In genomic region chr7:105267244-105267643, GRCh38 we compare ENCODE assay signal across 10 cellular contexts.
DNase-seq lines count a peak whose midpoint lies in the region; ATAC-seq, FAIRE-seq and TF ChIP-seq lines count a peak whose summit lies in the region.
"Had no signal": no experiment of that assay in that cellular context is flagged by ENCODE, and none has a peak within 500 bp of the region (broad histone marks: within the 10 kb centered on the region; RNA-seq: fewer than 3 reads in every experiment).

No MANE protein-coding gene starts in this region.

- H3K79me2 ChIP-seq in DND-41 (ENCODE audit: insufficient read depth, low read length) (peaks cover 100% of the 10 kb centered on the region), PC-9 (ENCODE audit: low read depth) (peaks cover 41% of the 10 kb centered on the region)

- H2AFZ ChIP-seq in DND-41 (ENCODE audit: low read depth, low read length), result no peak overlapping the region
- no peak overlapping the region for H2AFZ ChIP-seq in PC-9

- peak overlapping the region; percentile 56 for H3K9ac ChIP-seq in DND-41 (ENCODE audit: low read depth, low read length)

- H3K27ac ChIP-seq in DND-41 (ENCODE audit: low read length), result peak overlapping the region; percentile 71
- H3K27ac ChIP-seq in PC-9, result peak overlapping the region; percentile 76
- peak overlapping the region in 1 of 4 donors; percentile 1 for H3K27ac ChIP-seq in pancreas

- no TSS peak for BruUV-seq in PC-9 (replicated peaks; lab: Mats Ljungman, UMichigan)

- peaks cover 32% of the 10 kb centered on the region for H3K36me3 ChIP-seq in DND-41 (ENCODE audit: insufficient read depth, low read length)
- H3K36me3 ChIP-seq in PC-9 (ENCODE audit: low read depth), result no peaks in the 10 kb centered on the region
- H3K36me3 ChIP-seq in pancreas, result no peaks in the 10 kb centered on the region

- H3K9me3 ChIP-seq in DND-41 (ENCODE audit: insufficient read depth, low read length, severe bottlenecking) (no peaks in the 10 kb centered on the region), PC-9 (ENCODE audit: insufficient read depth, low read depth) (no peaks in the 10 kb centered on the region), pancreas (no peaks in the 10 kb centered on the region)

- no peaks in the 10 kb centered on the region for H3K27me3 ChIP-seq in DND-41 (ENCODE audit: insufficient read depth, low read length, poor library complexity)
- H3K27me3 ChIP-seq in PC-9 (ENCODE audit: insufficient read depth, low read depth), result no peaks in the 10 kb centered on the region
- H3K27me3 ChIP-seq in pancreas, result no peaks in the 10 kb centered on the region

- intact Hi-C loops in PC-9 (cut with micrococcal nuclease; ENCODE audit: unreplicated experiment), result loop anchor here (5.0 to 10.0 kb wide), 2 partner anchors 50 to 122 kb away; no protein-coding TSS in a partner anchor
- intact Hi-C loops in pancreas (cut with DNase I), result no loop called here

- no peak for FAIRE-seq in pancreas (lab: Jason Lieb, UNC)

- peak; percentile 71 for ATAC-seq in DND-41 (ENCODE audit: insufficient read depth, low read depth)
- ATAC-seq in effector memory CD8-positive, alpha-beta T cell (replicated peaks), result peak; percentile 63
- no peak for ATAC-seq in HG03457 (IDR thresholded peaks at IDR 0.05; ENCODE audit: unreplicated experiment)
- ATAC-seq in pancreas, result no peak
- ATAC-seq: left lobe of liver, WTC11 had no signal

- no peaks in the 10 kb centered on the region for H3K9me3 Mint-ChIP-seq in effector memory CD8-positive, alpha-beta T cell
- no peaks in the 10 kb centered on the region for H3K9me3 Mint-ChIP-seq in progenitor cell of endocrine pancreas (ENCODE audit: low read depth)
- H3K9me3 Mint-ChIP-seq: WTC11 had no signal

- WGBS in pancreas, 2 donors, result 46 to 51% methylated on average over 1 of the region's 1 CpG

- H4K20me1 ChIP-seq in DND-41 (ENCODE audit: insufficient read depth, low read length), result peaks cover 11% of the 10 kb centered on the region; the same call in 1 of the 2 replicates
- H4K20me1 ChIP-seq in PC-9 (ENCODE audit: insufficient read depth), result no peaks in the 10 kb centered on the region

- peak overlapping the region; percentile 68 to 72 for H3K27ac Mint-ChIP-seq in effector memory CD8-positive, alpha-beta T cell
- peak overlapping the region; percentile 23 for H3K27ac Mint-ChIP-seq in progenitor cell of endocrine pancreas
- H3K27ac Mint-ChIP-seq: WTC11 had no signal

- CTCF ChIA-PET in PC-9 (lab: Charles Lee), result no interaction called here

- TF ChIP-seq CTCF in DND-41 (IDR thresholded peaks at IDR 0.05; ENCODE audit: borderline replicate concordance, extremely low read depth, low read length, poor library complexity, severe bottlenecking), result no peak
- TF ChIP-seq CTCF in PC-9 (conservative IDR thresholded peaks at IDR 0.05), result no peak
- no peak for TF ChIP-seq CTCF in progenitor cell of endocrine pancreas (IDR thresholded peaks at IDR 0.05; ENCODE audit: unreplicated experiment)
- no peak for TF ChIP-seq CTCF in pancreas (IDR thresholded peaks at IDR 0.05)

- H3K4me1 Mint-ChIP-seq in effector memory CD8-positive, alpha-beta T cell (ENCODE audit: low read depth in 2 of 2), result peaks cover 40 to 70% of the 10 kb centered on the region in 2 donors
- H3K4me1 Mint-ChIP-seq in progenitor cell of endocrine pancreas (ENCODE audit: low read depth), result peaks cover 23% of the 10 kb centered on the region

- POLR2A ChIA-PET in PC-9 (lab: Charles Lee; ENCODE audit: unreplicated experiment), result no interaction called here

- H3K4me2 ChIP-seq in DND-41 (ENCODE audit: insufficient read depth, low read length) (peak overlapping the region; percentile 63), PC-9 (peak overlapping the region; percentile 95)

- peak; percentile 50 for DNase-seq in DND-41
- DNase-seq in PC-9, result no peak
- DNase-seq in effector memory CD8-positive, alpha-beta T cell, result no peak
- no peak for DNase-seq in progenitor cell of endocrine pancreas (ENCODE audit: low spot score, unreplicated experiment)
- no peak for DNase-seq in NCI-H187 (lab: John Stamatoyannopoulos, UW)
- no peak for DNase-seq in stimulated activated naive CD4-positive, alpha-beta T cell (lab: John Stamatoyannopoulos, UW)
- no peak for DNase-seq in pancreas

- H3K4me3 Mint-ChIP-seq in effector memory CD8-positive, alpha-beta T cell, result peak overlapping the region; percentile 74 to 85
- no peak overlapping the region for H3K4me3 Mint-ChIP-seq in progenitor cell of endocrine pancreas (ENCODE audit: low read depth)
- H3K4me3 Mint-ChIP-seq: WTC11 had no signal

- H3K4me3 ChIP-seq in DND-41 (ENCODE audit: low read depth in 1 of 2, low read length in 2 of 2) (peak overlapping the region; percentile 60 to 70), PC-9 (no peak overlapping the region; the same call in 1 of the 2 replicates), pancreas (no peak overlapping the region)

- H3K27me3 Mint-ChIP-seq in effector memory CD8-positive, alpha-beta T cell, result no peaks in the 10 kb centered on the region
- no peaks in the 10 kb centered on the region for H3K27me3 Mint-ChIP-seq in progenitor cell of endocrine pancreas

- H3K4me1 ChIP-seq in DND-41 (ENCODE audit: insufficient read depth, low read length) (peaks cover 65% of the 10 kb centered on the region), PC-9 (replicated peaks; ENCODE audit: insufficient read depth) (peaks cover 38% of the 10 kb centered on the region), pancreas (peaks cover 0 to 26% (median 0%) of the 10 kb centered on the region in 3 donors)

- H3K36me3 Mint-ChIP-seq in effector memory CD8-positive, alpha-beta T cell (ENCODE audit: insufficient read depth), result no peaks in the 10 kb centered on the region
- no peaks in the 10 kb centered on the region for H3K36me3 Mint-ChIP-seq in progenitor cell of endocrine pancreas (ENCODE audit: insufficient read depth)
- H3K36me3 Mint-ChIP-seq: WTC11 had no signal

- H3K9me2 ChIP-seq in PC-9 (ENCODE audit: insufficient read depth), result 0 out of 2 replicates have a peak, but pooled peaks cover 5% of the 10 kb centered on the region

- peaks cover 26% of the 10 kb centered on the region for H3F3A ChIP-seq in PC-9 (ENCODE audit: insufficient read depth, low read depth)

Comparison
In these comparisons a context has a peak if more than half of its experiments do, and no peak if none do; other contexts are left out.
1. ATAC-seq: peak in DND-41 (single experiment) and effector memory CD8-positive, alpha-beta T cell (single experiment); none in HG03457 (single experiment) and pancreas (0 of 4).
2. H3K4me3 ChIP-seq: peak in DND-41 (2 of 2); none in PC-9 (single experiment) and pancreas (0 of 4).